ENCODE assay signal across 1 cellular context in the genomic region with DNA sequence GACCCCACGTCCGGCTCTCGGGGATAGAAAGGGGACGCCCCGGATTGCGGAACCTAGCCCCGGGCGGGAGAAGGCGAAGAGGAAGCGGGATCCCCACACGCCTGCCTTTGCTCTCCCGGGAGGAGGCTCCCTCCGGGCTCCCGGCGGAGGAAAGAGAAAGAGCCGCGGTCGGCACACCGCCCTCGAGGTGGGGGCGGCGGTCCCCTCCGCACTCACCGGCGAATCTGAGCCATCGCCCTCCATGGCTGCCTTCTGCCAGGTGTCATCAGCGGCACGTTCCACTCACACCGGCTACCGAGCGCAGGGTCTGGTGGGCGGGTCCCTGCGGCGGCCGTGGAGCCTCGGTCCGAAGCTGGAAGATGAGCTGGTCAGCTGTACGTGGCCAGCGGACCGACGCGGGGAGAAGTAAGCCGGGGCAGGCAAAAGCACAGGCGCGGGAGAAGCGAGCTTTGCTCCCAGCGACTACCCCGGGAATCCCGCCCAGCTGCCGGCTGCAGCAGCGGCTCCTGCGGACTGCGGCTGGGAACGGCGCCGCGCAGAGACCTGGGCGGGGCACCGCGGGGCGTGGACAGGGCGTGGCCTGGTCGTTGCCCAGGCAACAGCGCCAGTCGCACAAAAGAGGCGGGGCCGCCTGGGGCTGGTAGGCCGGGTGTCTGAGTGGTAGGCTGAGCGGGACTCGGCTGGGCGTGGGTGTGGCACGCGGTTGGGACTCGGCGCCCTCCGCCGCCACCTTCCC.
TF ChIP-seq lines count a peak whose summit lies in the region.

A gene with protein sequence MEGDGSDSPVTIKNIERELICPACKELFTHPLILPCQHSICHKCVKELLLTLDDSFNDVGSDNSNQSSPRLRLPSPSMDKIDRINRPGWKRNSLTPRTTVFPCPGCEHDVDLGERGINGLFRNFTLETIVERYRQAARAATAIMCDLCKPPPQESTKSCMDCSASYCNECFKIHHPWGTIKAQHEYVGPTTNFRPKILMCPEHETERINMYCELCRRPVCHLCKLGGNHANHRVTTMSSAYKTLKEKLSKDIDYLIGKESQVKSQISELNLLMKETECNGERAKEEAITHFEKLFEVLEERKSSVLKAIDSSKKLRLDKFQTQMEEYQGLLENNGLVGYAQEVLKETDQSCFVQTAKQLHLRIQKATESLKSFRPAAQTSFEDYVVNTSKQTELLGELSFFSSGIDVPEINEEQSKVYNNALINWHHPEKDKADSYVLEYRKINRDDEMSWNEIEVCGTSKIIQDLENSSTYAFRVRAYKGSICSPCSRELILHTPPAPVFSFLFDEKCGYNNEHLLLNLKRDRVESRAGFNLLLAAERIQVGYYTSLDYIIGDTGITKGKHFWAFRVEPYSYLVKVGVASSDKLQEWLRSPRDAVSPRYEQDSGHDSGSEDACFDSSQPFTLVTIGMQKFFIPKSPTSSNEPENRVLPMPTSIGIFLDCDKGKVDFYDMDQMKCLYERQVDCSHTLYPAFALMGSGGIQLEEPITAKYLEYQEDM (minus strand): TSS at position 517 of the 736 bp plus-strand sequence. CDS start 274 bp downstream, at position 243.

TF ChIP-seq in HepG2, 621 proteins besides CTCF, POLR2A, EP300 and RAD21 (continued from another document and continues in another):
- TF ChIP-seq, protein P1, sequence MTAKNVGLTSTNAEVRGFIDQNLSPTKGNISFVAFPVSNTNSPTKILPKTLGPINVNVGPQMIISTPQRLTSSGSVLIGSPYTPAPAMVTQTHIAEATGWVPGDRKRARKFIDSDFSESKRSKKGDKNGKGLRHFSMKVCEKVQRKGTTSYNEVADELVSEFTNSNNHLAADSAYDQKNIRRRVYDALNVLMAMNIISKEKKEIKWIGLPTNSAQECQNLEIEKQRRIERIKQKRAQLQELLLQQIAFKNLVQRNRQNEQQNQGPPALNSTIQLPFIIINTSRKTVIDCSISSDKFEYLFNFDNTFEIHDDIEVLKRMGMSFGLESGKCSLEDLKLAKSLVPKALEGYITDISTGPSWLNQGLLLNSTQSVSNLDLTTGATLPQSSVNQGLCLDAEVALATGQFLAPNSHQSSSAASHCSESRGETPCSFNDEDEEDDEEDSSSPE (CRISPR knock-in tag; IDR thresholded peaks at IDR 0.05) = peak; percentile 72
- no peak for TF ChIP-seq MIER2 (CRISPR knock-in tag; IDR thresholded peaks at IDR 0.05)
- no peak for TF ChIP-seq RAD51 (IDR thresholded peaks at IDR 0.05; ENCODE audit: borderline replicate concordance)
- TF ChIP-seq, protein P2, sequence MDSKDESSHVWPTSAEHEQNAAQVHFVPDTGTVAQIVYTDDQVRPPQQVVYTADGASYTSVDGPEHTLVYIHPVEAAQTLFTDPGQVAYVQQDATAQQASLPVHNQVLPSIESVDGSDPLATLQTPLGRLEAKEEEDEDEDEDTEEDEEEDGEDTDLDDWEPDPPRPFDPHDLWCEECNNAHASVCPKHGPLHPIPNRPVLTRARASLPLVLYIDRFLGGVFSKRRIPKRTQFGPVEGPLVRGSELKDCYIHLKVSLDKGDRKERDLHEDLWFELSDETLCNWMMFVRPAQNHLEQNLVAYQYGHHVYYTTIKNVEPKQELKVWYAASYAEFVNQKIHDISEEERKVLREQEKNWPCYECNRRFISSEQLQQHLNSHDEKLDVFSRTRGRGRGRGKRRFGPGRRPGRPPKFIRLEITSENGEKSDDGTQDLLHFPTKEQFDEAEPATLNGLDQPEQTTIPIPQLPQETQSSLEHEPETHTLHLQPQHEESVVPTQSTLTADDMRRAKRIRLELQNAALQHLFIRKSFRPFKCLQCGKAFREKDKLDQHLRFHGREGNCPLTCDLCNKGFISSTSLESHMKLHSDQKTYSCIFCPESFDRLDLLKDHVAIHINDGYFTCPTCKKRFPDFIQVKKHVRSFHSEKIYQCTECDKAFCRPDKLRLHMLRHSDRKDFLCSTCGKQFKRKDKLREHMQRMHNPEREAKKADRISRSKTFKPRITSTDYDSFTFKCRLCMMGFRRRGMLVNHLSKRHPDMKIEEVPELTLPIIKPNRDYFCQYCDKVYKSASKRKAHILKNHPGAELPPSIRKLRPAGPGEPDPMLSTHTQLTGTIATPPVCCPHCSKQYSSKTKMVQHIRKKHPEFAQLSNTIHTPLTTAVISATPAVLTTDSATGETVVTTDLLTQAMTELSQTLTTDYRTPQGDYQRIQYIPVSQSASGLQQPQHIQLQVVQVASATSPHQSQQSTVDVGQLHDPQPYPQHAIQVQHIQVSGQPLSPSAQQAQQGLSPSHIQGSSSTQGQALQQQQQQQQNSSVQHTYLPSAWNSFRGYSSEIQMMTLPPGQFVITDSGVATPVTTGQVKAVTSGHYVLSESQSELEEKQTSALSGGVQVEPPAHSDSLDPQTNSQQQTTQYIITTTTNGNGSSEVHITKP (CRISPR knock-in tag; IDR thresholded peaks at IDR 0.05; ENCODE audit: low read depth) = no peak
- TF ChIP-seq HOXD1 (CRISPR knock-in tag; IDR thresholded peaks at IDR 0.05) = no peak
- TF ChIP-seq TOPORS (CRISPR knock-in tag; IDR thresholded peaks at IDR 0.05) = peak; percentile 90; the same call in 1 of the 2 replicates
- no peak for TF ChIP-seq ZNF652 (CRISPR knock-in tag; IDR thresholded peaks at IDR 0.05; ENCODE audit: borderline replicate concordance, low read depth)
- TF ChIP-seq RXRA (CRISPR knock-in tag; IDR thresholded peaks at IDR 0.05) = 0 out of 2 replicates have a peak, but pooled peaks have one; percentile 68
- TF ChIP-seq, protein P3, sequence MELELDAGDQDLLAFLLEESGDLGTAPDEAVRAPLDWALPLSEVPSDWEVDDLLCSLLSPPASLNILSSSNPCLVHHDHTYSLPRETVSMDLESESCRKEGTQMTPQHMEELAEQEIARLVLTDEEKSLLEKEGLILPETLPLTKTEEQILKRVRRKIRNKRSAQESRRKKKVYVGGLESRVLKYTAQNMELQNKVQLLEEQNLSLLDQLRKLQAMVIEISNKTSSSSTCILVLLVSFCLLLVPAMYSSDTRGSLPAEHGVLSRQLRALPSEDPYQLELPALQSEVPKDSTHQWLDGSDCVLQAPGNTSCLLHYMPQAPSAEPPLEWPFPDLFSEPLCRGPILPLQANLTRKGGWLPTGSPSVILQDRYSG (CRISPR knock-in tag; IDR thresholded peaks at IDR 0.05) = no peak
- no peak for TF ChIP-seq PRPF4 (IDR thresholded peaks at IDR 0.05; ENCODE audit: low read depth, low read length, poor library complexity, severe bottlenecking)
- TF ChIP-seq ZNF564 (CRISPR knock-in tag; IDR thresholded peaks at IDR 0.05) = peak; percentile 78
- no peak for TF ChIP-seq ZNF557 (CRISPR knock-in tag; IDR thresholded peaks at IDR 0.05)
- 0 out of 2 replicates have a peak, but pooled peaks have one; percentile 34 for TF ChIP-seq ZNF296 (CRISPR knock-in tag; conservative IDR thresholded peaks at IDR 0.05)
- TF ChIP-seq NCOA5 (CRISPR knock-in tag; IDR thresholded peaks at IDR 0.05) = no peak
- peak; percentile 21; the same call in 1 of the 2 replicates for TF ChIP-seq FOXA3 (CRISPR knock-in tag; IDR thresholded peaks at IDR 0.05)
- TF ChIP-seq, protein P4, sequence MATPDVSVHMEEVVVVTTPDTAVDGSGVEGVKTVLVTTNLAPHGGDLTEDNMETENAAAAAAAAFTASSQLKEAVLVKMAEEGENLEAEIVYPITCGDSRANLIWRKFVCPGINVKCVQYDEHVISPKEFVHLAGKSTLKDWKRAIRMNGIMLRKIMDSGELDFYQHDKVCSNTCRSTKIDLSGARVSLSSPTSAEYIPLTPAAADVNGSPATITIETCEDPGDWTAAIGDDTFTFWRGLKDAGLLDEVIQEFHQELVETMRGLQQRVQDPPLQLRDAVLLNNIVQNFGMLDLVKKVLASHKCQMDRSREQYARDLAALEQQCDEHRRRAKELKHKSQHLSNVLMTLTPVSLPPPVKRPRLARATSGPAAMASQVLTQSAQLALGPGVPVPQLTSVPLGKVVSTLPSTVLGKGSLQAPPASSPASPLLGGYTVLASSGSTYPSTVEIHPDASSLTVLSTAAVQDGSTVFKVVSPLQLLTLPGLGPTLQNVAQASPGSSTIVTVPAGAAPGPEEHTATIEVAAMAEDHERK (CRISPR knock-in tag; IDR thresholded peaks at IDR 0.05; ENCODE audit: low read depth) = no peak
- TF ChIP-seq IKZF4 (CRISPR knock-in tag; IDR thresholded peaks at IDR 0.05; ENCODE audit: borderline replicate concordance, low read depth, not compliant biosample characterization) = no peak
- TF ChIP-seq CC2D1A (CRISPR knock-in tag; IDR thresholded peaks at IDR 0.05) = no peak
- TF ChIP-seq CBX2 (IDR thresholded peaks at IDR 0.05; ENCODE audit: low read depth, low read length) = no peak
- TF ChIP-seq CBX2 (CRISPR knock-in tag; IDR thresholded peaks at IDR 0.05; ENCODE audit: low read depth) = no peak
- no peak for TF ChIP-seq PHF20 (CRISPR knock-in tag; IDR thresholded peaks at IDR 0.05)
- no peak for TF ChIP-seq JDP2 (CRISPR knock-in tag; IDR thresholded peaks at IDR 0.05; ENCODE audit: borderline replicate concordance)
- TF ChIP-seq ZNF253 (CRISPR knock-in tag; IDR thresholded peaks at IDR 0.05; ENCODE audit: borderline replicate concordance) = no peak
- no peak for TF ChIP-seq ZNF496 (CRISPR knock-in tag; IDR thresholded peaks at IDR 0.05; ENCODE audit: insufficient replicate concordance)
- 0 out of 2 replicates have a peak, but pooled peaks have one; percentile 43 for TF ChIP-seq CHCHD3 (CRISPR knock-in tag; IDR thresholded peaks at IDR 0.05)
- TF ChIP-seq, protein P5, sequence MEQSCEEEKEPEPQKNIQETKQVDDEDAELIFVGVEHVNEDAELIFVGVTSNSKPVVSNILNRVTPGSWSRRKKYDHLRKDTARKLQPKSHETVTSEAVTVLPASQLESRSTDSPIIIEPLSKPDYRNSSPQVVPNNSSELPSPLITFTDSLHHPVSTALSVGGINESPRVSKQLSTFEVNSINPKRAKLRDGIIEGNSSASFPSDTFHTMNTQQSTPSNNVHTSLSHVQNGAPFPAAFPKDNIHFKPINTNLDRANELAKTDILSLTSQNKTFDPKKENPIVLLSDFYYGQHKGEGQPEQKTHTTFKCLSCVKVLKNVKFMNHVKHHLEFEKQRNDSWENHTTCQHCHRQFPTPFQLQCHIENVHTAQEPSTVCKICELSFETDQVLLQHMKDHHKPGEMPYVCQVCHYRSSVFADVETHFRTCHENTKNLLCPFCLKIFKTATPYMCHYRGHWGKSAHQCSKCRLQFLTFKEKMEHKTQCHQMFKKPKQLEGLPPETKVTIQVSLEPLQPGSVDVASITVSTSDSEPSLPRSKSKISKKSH (CRISPR knock-in tag; IDR thresholded peaks at IDR 0.05; ENCODE audit: borderline replicate concordance) = peak; percentile 85
- no peak for TF ChIP-seq ZFP41 (CRISPR knock-in tag; IDR thresholded peaks at IDR 0.05; ENCODE audit: borderline replicate concordance)
- TF ChIP-seq, protein P6, sequence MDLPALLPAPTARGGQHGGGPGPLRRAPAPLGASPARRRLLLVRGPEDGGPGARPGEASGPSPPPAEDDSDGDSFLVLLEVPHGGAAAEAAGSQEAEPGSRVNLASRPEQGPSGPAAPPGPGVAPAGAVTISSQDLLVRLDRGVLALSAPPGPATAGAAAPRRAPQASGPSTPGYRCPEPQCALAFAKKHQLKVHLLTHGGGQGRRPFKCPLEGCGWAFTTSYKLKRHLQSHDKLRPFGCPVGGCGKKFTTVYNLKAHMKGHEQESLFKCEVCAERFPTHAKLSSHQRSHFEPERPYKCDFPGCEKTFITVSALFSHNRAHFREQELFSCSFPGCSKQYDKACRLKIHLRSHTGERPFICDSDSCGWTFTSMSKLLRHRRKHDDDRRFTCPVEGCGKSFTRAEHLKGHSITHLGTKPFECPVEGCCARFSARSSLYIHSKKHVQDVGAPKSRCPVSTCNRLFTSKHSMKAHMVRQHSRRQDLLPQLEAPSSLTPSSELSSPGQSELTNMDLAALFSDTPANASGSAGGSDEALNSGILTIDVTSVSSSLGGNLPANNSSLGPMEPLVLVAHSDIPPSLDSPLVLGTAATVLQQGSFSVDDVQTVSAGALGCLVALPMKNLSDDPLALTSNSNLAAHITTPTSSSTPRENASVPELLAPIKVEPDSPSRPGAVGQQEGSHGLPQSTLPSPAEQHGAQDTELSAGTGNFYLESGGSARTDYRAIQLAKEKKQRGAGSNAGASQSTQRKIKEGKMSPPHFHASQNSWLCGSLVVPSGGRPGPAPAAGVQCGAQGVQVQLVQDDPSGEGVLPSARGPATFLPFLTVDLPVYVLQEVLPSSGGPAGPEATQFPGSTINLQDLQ (CRISPR knock-in tag; IDR thresholded peaks at IDR 0.05) = no peak; the same call in none of the 2 replicates
- TF ChIP-seq, protein P7, sequence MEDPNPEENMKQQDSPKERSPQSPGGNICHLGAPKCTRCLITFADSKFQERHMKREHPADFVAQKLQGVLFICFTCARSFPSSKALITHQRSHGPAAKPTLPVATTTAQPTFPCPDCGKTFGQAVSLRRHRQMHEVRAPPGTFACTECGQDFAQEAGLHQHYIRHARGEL (CRISPR knock-in tag; IDR thresholded peaks at IDR 0.05) = no peak
- no peak for TF ChIP-seq ZNF552 (CRISPR knock-in tag; IDR thresholded peaks at IDR 0.05; ENCODE audit: borderline replicate concordance)
- TF ChIP-seq ZNF501 (CRISPR knock-in tag; IDR thresholded peaks at IDR 0.05) = peak; percentile 83; the same call in 1 of the 2 replicates
- TF ChIP-seq RFXANK (CRISPR knock-in tag; IDR thresholded peaks at IDR 0.05) = no peak
- TF ChIP-seq HOXA5 (CRISPR knock-in tag; IDR thresholded peaks at IDR 0.05) = no peak
- TF ChIP-seq HOXA7 (CRISPR knock-in tag; IDR thresholded peaks at IDR 0.05) = no peak
- no peak for TF ChIP-seq HHEX (CRISPR knock-in tag; IDR thresholded peaks at IDR 0.05)
- no peak for TF ChIP-seq NR3C1 (CRISPR knock-in tag; IDR thresholded peaks at IDR 0.05)
- no peak for TF ChIP-seq ZNF136 (CRISPR knock-in tag; IDR thresholded peaks at IDR 0.05; ENCODE audit: low read depth)
- no peak for TF ChIP-seq ZNF850 (CRISPR knock-in tag; conservative IDR thresholded peaks at IDR 0.05)
- no peak for TF ChIP-seq PTBP1 (IDR thresholded peaks at IDR 0.05; ENCODE audit: low read depth, low read length, poor library complexity, severe bottlenecking)
- no peak for TF ChIP-seq TCF7L2 (IDR thresholded peaks at IDR 0.05; ENCODE audit: low read depth, low read length)
- TF ChIP-seq, protein P8, sequence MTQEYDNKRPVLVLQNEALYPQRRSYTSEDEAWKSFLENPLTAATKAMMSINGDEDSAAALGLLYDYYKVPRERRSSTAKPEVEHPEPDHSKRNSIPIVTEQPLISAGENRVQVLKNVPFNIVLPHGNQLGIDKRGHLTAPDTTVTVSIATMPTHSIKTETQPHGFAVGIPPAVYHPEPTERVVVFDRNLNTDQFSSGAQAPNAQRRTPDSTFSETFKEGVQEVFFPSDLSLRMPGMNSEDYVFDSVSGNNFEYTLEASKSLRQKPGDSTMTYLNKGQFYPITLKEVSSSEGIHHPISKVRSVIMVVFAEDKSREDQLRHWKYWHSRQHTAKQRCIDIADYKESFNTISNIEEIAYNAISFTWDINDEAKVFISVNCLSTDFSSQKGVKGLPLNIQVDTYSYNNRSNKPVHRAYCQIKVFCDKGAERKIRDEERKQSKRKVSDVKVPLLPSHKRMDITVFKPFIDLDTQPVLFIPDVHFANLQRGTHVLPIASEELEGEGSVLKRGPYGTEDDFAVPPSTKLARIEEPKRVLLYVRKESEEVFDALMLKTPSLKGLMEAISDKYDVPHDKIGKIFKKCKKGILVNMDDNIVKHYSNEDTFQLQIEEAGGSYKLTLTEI (CRISPR knock-in tag; conservative IDR thresholded peaks at IDR 0.05) = no peak
- no peak for TF ChIP-seq EZH2 (conservative IDR thresholded peaks at IDR 0.05; ENCODE audit: low read depth, low read length)
- peak; percentile 29; the same call in 1 of the 2 replicates for TF ChIP-seq DR1 (CRISPR knock-in tag; IDR thresholded peaks at IDR 0.05)
- TF ChIP-seq AHR (CRISPR knock-in tag; IDR thresholded peaks at IDR 0.05) = no peak
